In genomic region chr1:151583796-151584195, GRCh38 we compare ENCODE assay signal across 9 cellular contexts.
"Had no signal": no experiment of that assay in that cellular context is flagged by ENCODE, and none has a peak within 500 bp of the region (broad histone marks: within the 10 kb centered on the region; RNA-seq: fewer than 3 reads in every experiment).

No MANE protein-coding gene starts in this region.

- H3K27ac Mint-ChIP-seq: activated B cell treated with CpG ODN at 0.5 μM for 24 hours; activated CD4-positive, alpha-beta T cell treated with anti-CD3 and anti-CD28 coated beads, Interleukin-2, amount 10 ng/mL, durations not matched to agents 7 days and 5 days; neural progenitor cell had no signal

- H3K27me3 Mint-ChIP-seq: activated B cell treated with CpG ODN at 0.5 μM for 24 hours had no signal

- H3K36me3 ChIP-seq: neural progenitor cell had no signal

- H3K9me3 Mint-ChIP-seq: activated B cell treated with CpG ODN at 0.5 μM for 24 hours; activated CD4-positive, alpha-beta T cell treated with anti-CD3 and anti-CD28 coated beads, Interleukin-2, amount 10 ng/mL, durations not matched to agents 7 days and 5 days; neural progenitor cell had no signal

- H3K4me3 ChIP-seq: adrenal gland, left ventricle myocardium inferior, neural progenitor cell, pancreas, smooth muscle cell, tibial artery had no signal

- H3K4me1 Mint-ChIP-seq: activated B cell treated with CpG ODN at 0.5 μM for 24 hours; activated CD4-positive, alpha-beta T cell treated with anti-CD3 and anti-CD28 coated beads, Interleukin-2, amount 10 ng/mL, durations not matched to agents 7 days and 5 days had no signal

- H2AFZ ChIP-seq: neural progenitor cell had no signal

- H3K4me2 ChIP-seq: neural progenitor cell, smooth muscle cell had no signal

- H3K4me3 Mint-ChIP-seq: activated B cell treated with CpG ODN at 0.5 μM for 24 hours; activated CD4-positive, alpha-beta T cell treated with anti-CD3 and anti-CD28 coated beads, Interleukin-2, amount 10 ng/mL, durations not matched to agents 7 days and 5 days; neural progenitor cell had no signal

- H3K27me3 ChIP-seq: adrenal gland, neural progenitor cell, pancreas, tibial artery had no signal

- H3K27ac ChIP-seq: adrenal gland, left ventricle myocardium inferior, neural progenitor cell, pancreas, tibial artery had no signal

- H3K9me3 ChIP-seq: adrenal gland, left ventricle myocardium inferior, pancreas, tibial artery had no signal

- H3K9ac ChIP-seq: neural progenitor cell had no signal

- DNase-seq: activated B cell treated with CpG ODN at 0.5 μM for 24 hours; activated CD4-positive, alpha-beta T cell treated with anti-CD3 and anti-CD28 coated beads, Interleukin-2, amount 10 ng/mL, durations not matched to agents 7 days and 5 days; activated naive CD4-positive, alpha-beta T cell treated with anti-CD3 and anti-CD28 coated beads, Interleukin-2, amount 50 U/mL, for 16 hours; adrenal gland; left ventricle myocardium inferior; pancreas; tibial artery had no signal

- H3K4me1 ChIP-seq: adrenal gland, left ventricle myocardium inferior, pancreas, tibial artery had no signal
